Comparison of ENCODE assay signal across 15 cellular contexts in the genomic region with DNA sequence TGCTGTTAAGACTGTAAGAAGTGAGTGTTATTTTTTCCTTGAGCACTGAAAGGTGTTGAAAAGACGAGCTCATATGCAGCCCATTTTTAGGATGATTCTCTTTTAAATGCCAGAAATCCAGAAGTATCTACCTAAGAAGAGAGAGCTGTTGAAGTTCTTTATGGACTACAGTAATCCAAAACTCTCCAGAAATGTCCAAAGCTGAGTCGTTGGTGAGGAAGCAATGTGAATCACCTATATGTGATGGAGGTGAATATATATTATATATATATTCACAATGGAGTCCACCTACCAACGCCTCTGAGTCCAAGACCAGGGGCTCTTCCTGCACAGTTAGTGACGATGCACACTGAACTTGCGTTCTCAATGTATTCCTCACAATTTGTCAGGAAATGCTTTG.
"Had no signal": no experiment of that assay in that cellular context is flagged by ENCODE, and none has a peak within 500 bp of the region (broad histone marks: within the 10 kb centered on the region; RNA-seq: fewer than 3 reads in every experiment).

No MANE protein-coding gene starts in this region.

- H3K27ac Mint-ChIP-seq: activated CD4-positive, alpha-beta T cell treated with anti-CD3 and anti-CD28 coated beads, Interleukin-2, amount 10 ng/mL, durations not matched to agents 24 days and 14 days; activated CD8-positive, alpha-beta T cell treated with anti-CD3 and anti-CD28 coated beads for 36 hours; activated T-cell treated with anti-CD3 and anti-CD28 coated beads, Interleukin-2, amount 50 U/mL, for 24 hours; nephron progenitor cell had no signal

- H3K4me1 ChIP-seq: uterus had no signal

- H3K9me3 ChIP-seq: ascending aorta, tibial nerve, uterus had no signal

- DNase-seq: activated CD4-positive, alpha-beta T cell treated with anti-CD3 and anti-CD28 coated beads, Interleukin-2, amount 10 ng/mL, durations not matched to agents 24 days and 14 days; activated CD8-positive, alpha-beta T cell treated with anti-CD3 and anti-CD28 coated beads for 36 hours; activated naive CD4-positive, alpha-beta T cell treated with anti-CD3 and anti-CD28 coated beads, Interleukin-2, amount 50 U/mL, for 16 hours; activated T-cell treated with anti-CD3 and anti-CD28 coated beads, Interleukin-2, amount 50 U/mL, for 24 hours; effector memory CD4-positive, alpha-beta T cell; islet precursor cell; midbrain; nephron progenitor cell; stimulated activated CD8-positive, alpha-beta memory T cell treated with anti-CD3 and anti-CD28 coated beads, Interleukin-4, amount 100 ng/mL, for 48 hours; stimulated activated naive CD4-positive, alpha-beta T cell; T-helper 1 cell; T-helper 9 cell; uterus had no signal

- H3K27me3 ChIP-seq: ascending aorta, tibial nerve, uterus had no signal

- H3K27ac ChIP-seq: ascending aorta, uterus had no signal

- H3K4me3 ChIP-seq: ascending aorta, tibial nerve, uterus had no signal

- ATAC-seq: activated CD8-positive, alpha-beta T cell treated with anti-CD3 and anti-CD28 coated beads for 36 hours had no signal

- H3K36me3 ChIP-seq: ascending aorta, tibial nerve, uterus had no signal

- H3K9me3 Mint-ChIP-seq: activated T-cell treated with anti-CD3 and anti-CD28 coated beads, Interleukin-2, amount 50 U/mL, for 24 hours; nephron progenitor cell had no signal

- H3K4me3 Mint-ChIP-seq: activated CD4-positive, alpha-beta T cell treated with anti-CD3 and anti-CD28 coated beads, Interleukin-2, amount 10 ng/mL, durations not matched to agents 24 days and 14 days; activated CD8-positive, alpha-beta T cell treated with anti-CD3 and anti-CD28 coated beads for 36 hours; activated T-cell treated with anti-CD3 and anti-CD28 coated beads, Interleukin-2, amount 50 U/mL, for 24 hours; nephron progenitor cell had no signal
